In genomic region chr17:29593546-29594440, GRCh38 we compare ENCODE assay signal across 6 cellular contexts. TPM values are rescaled to one million over a fixed set of nuclear protein-coding genes. Genes with fewer than 3 reads are reported as not detected.
DNase-seq lines count a peak whose midpoint lies in the region; ATAC-seq and TF ChIP-seq lines count a peak whose summit lies in the region.

No MANE protein-coding gene starts in this region.

- H3K9me3 ChIP-seq in left lung = no peaks in the 10 kb centered on the region

- ATAC-seq in Right ventricle myocardium inferior = no peak
- no peak for ATAC-seq in activated T-cell treated with anti-CD3 and anti-CD28 coated beads, Interleukin-2, amount 50 U/mL, for 4 hours
- ATAC-seq in left lung = no peak
- ATAC-seq in GM19455 (IDR thresholded peaks at IDR 0.05; ENCODE audit: unreplicated experiment) = no peak

- no peak for TF ChIP-seq CTCF in left lung (IDR thresholded peaks at IDR 0.05)

- H3K9me3 Mint-ChIP-seq in activated T-cell treated with anti-CD3 and anti-CD28 coated beads, Interleukin-2, amount 50 U/mL, for 4 hours = no peaks in the 10 kb centered on the region

- peak overlapping the region; percentile 78 for H3K4me3 Mint-ChIP-seq in activated T-cell treated with anti-CD3 and anti-CD28 coated beads, Interleukin-2, amount 50 U/mL, for 4 hours

- peaks cover 33% of the 10 kb centered on the region for H3K4me1 Mint-ChIP-seq in activated T-cell treated with anti-CD3 and anti-CD28 coated beads, Interleukin-2, amount 50 U/mL, for 4 hours (ENCODE audit: low read depth)

- H3K27ac ChIP-seq in left lung = no peak overlapping the region

- H3K36me3 ChIP-seq in left lung = no peaks in the 10 kb centered on the region

- H3K4me3 ChIP-seq in left lung = peak overlapping the region; percentile 53 to 68

- peak; percentile 63 for DNase-seq in Right ventricle myocardium inferior (ENCODE audit: missing footprints)
- no peak for DNase-seq in cardiac septum (ENCODE audit: low spot score)
- DNase-seq in activated T-cell treated with anti-CD3 and anti-CD28 coated beads, Interleukin-2, amount 50 U/mL, for 4 hours = peak; percentile 9
- no peak for DNase-seq in left lung
- no peak for DNase-seq in anterior cingulate cortex (lab: John Stamatoyannopoulos, UW)

- H3K36me3 Mint-ChIP-seq in activated T-cell treated with anti-CD3 and anti-CD28 coated beads, Interleukin-2, amount 50 U/mL, for 4 hours (ENCODE audit: insufficient read depth) = no peaks in the 10 kb centered on the region

- peaks cover 0 to 46% of the 10 kb centered on the region in 2 donors for H3K27me3 ChIP-seq in left lung

- H3K27me3 Mint-ChIP-seq in activated T-cell treated with anti-CD3 and anti-CD28 coated beads, Interleukin-2, amount 50 U/mL, for 4 hours (ENCODE audit: low read depth) = no peaks in the 10 kb centered on the region

- intact Hi-C loops in Right ventricle myocardium inferior (cut with DNase I) (no loop called here), cardiac septum (cut with DNase I) (no loop called here), left lung (cut with DNase I) (no loop called here)

- peaks cover 28 to 45% of the 10 kb centered on the region in 2 donors for H3K4me1 ChIP-seq in left lung

RNA-seq across cellular contexts. Expression of gene ANKRD13B, which starts 0.9 kb away (rescaled TPM):
- 9.2 TPM for total RNA-seq in Right ventricle myocardium inferior
- 8.1 TPM for total RNA-seq in cardiac septum
- 10 to 100 TPM; 33.3 to 40.7 (median 40.4) TPM for total RNA-seq in activated T-cell treated with anti-CD3 and anti-CD28 coated beads, Interleukin-2, amount 50 U/mL, for 4 hours
- 10 to 100 TPM in 1 of 2 donors, 1 to 10 TPM in 1; 8.8 to 10.2 TPM for total RNA-seq in left lung

RNA-seq across cellular contexts. Expression of gene GIT1, which starts 4.3 kb away (rescaled TPM):
- 33.0 TPM for total RNA-seq in Right ventricle myocardium inferior
- total RNA-seq in cardiac septum = 36.2 TPM
- total RNA-seq in activated T-cell treated with anti-CD3 and anti-CD28 coated beads, Interleukin-2, amount 50 U/mL, for 4 hours = 10 to 100 TPM; 79.3 to 91.3 (median 90.8) TPM
- total RNA-seq in left lung = 10 to 100 TPM; 40.3 to 48.3 TPM

RNA-seq across cellular contexts. Expression of gene TP53I13, which starts 25.3 kb away (rescaled TPM):
- total RNA-seq in Right ventricle myocardium inferior (38.8 TPM), cardiac septum (31.9 TPM), left lung (10 to 100 TPM; 53.3 to 58.5 TPM)
- 10 to 100 TPM; 40.9 to 53.9 (median 42.1) TPM for total RNA-seq in activated T-cell treated with anti-CD3 and anti-CD28 coated beads, Interleukin-2, amount 50 U/mL, for 4 hours

RNA-seq across cellular contexts. Expression of gene ABHD15, which starts 27.0 kb away (rescaled TPM):
- 7.1 TPM for total RNA-seq in Right ventricle myocardium inferior
- 5.8 TPM for total RNA-seq in cardiac septum
- 10 to 100 TPM in 1 of 3 donors, 1 to 10 TPM in 2; 7.6 to 10.6 (median 9.9) TPM for total RNA-seq in activated T-cell treated with anti-CD3 and anti-CD28 coated beads, Interleukin-2, amount 50 U/mL, for 4 hours
- 10 to 100 TPM; 10.9 to 11.3 TPM for total RNA-seq in left lung

RNA-seq across cellular contexts. Expression of gene CORO6, which starts 28.9 kb away (rescaled TPM):
- total RNA-seq in Right ventricle myocardium inferior (93.2 TPM), cardiac septum (128 TPM), left lung (1 to 10 TPM; 3.8 to 3.9 TPM)
- 10 to 100 TPM in 2 of 3 donors, 1 to 10 TPM in 1; 9.8 to 12.3 (median 11.8) TPM for total RNA-seq in activated T-cell treated with anti-CD3 and anti-CD28 coated beads, Interleukin-2, amount 50 U/mL, for 4 hours

Comparison
In these comparisons a context has a peak if more than half of its experiments do, and no peak if none do; other contexts are left out.
1. DNase-seq: peak in Right ventricle myocardium inferior (single experiment) and activated T-cell treated with anti-CD3 and anti-CD28 coated beads, Interleukin-2, amount 50 U/mL, for 4 hours (single experiment); none in cardiac septum (single experiment), left lung (0 of 2) and anterior cingulate cortex (0 of 58).